Comparison of ENCODE assay signal across 23 cellular contexts in the genomic region with DNA sequence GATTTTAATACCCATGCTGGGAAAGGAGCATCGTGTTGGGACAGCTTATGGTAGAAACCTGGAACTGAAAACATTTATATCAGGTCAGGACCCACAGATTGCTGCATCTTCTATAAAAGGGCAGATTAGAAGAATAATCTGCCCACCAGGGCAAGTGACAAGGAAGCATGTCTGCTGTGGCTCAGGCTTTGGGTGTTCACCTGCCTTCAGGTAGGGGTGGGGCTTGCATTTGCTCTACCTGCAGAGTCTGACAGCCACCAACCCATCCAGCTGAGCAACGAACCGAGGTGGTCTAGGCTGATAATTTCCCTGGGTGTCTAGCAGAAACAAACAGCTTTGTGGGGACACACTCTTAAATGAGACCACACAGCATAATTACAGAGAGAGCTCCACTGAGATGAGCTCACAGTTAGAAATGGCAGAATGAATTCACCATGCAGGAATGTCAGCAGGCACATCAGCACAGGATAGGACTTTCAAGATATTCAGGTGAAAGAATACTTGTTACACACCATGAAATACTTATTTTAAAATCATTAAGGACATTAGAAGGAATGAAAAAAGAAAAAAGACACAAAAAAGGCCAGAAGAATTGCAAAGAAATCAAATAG. TPM values are rescaled to one million over a fixed set of nuclear protein-coding genes. Genes with fewer than 3 reads are reported as not detected.
"Had no signal": no experiment of that assay in that cellular context is flagged by ENCODE, and none has a peak within 500 bp of the region (broad histone marks: within the 10 kb centered on the region; RNA-seq: fewer than 3 reads in every experiment).

No MANE protein-coding gene starts in this region.

- H3K4me3 Mint-ChIP-seq: activated naive CD4-positive, alpha-beta T cell treated with anti-CD3 and anti-CD28 coated beads, Interleukin-2, amount 50 U/mL, for 24 hours; naive thymus-derived CD4-positive, alpha-beta T cell; neural crest cell had no signal

- ATAC-seq: left lung; naive thymus-derived CD4-positive, alpha-beta T cell; sciatic nerve had no signal

- H3K27ac ChIP-seq: left lung, thoracic aorta, upper lobe of left lung had no signal

- DNase-seq: activated gamma-delta T cell treated with Interleukin-2 at 50 U/mL for 16 hours; activated T-cell treated with anti-CD3 and anti-CD28 coated beads, Interleukin-2, amount 50 U/mL, for 1 hour; aorta; central memory CD4-positive, alpha-beta T cell; dermis blood vessel endothelial cell; effector CD8-positive, alpha-beta T cell; erythroblast; foreskin melanocyte; glutamatergic neuron; left lung; naive thymus-derived CD4-positive, alpha-beta T cell; occipital lobe; stimulated activated CD4-positive, alpha-beta T cell treated with anti-CD3 and anti-CD28 coated beads, Interleukin-2, amount 100 ng/mL, for 48 hours; stimulated activated naive CD4-positive, alpha-beta T cell; T-helper 1 cell; T-helper 9 cell; upper lobe of left lung had no signal

- H3K4me1 Mint-ChIP-seq: activated naive CD4-positive, alpha-beta T cell treated with anti-CD3 and anti-CD28 coated beads, Interleukin-2, amount 50 U/mL, for 24 hours; naive thymus-derived CD4-positive, alpha-beta T cell; neural crest cell had no signal

- H3K9me3 Mint-ChIP-seq: activated naive CD4-positive, alpha-beta T cell treated with anti-CD3 and anti-CD28 coated beads, Interleukin-2, amount 50 U/mL, for 24 hours; naive thymus-derived CD4-positive, alpha-beta T cell; neural crest cell had no signal

- H3K36me3 Mint-ChIP-seq: activated naive CD4-positive, alpha-beta T cell treated with anti-CD3 and anti-CD28 coated beads, Interleukin-2, amount 50 U/mL, for 24 hours; naive thymus-derived CD4-positive, alpha-beta T cell had no signal

- H3K4me3 ChIP-seq: left lung, thoracic aorta, upper lobe of left lung had no signal

- H3K27me3 ChIP-seq: left lung, upper lobe of left lung had no signal

- H3K27ac Mint-ChIP-seq: activated naive CD4-positive, alpha-beta T cell treated with anti-CD3 and anti-CD28 coated beads, Interleukin-2, amount 50 U/mL, for 24 hours; naive thymus-derived CD4-positive, alpha-beta T cell had no signal

- H3K36me3 ChIP-seq: left lung, thoracic aorta, upper lobe of left lung had no signal

- H3K9me3 ChIP-seq: left lung, thoracic aorta, upper lobe of left lung had no signal

- H3K4me1 ChIP-seq: left lung, upper lobe of left lung had no signal

RNA-seq across cellular contexts. Expression of a gene that starts 36.1 kb away (rescaled TPM):
- total RNA-seq: mammary epithelial cell; mononuclear cell; naive thymus-derived CD4-positive, alpha-beta T cell; sciatic nerve had no signal
- polyA plus RNA-seq: mammary epithelial cell; naive thymus-derived CD4-positive, alpha-beta T cell had no signal
